16 cellular contexts compared by ENCODE assay signal in the genomic region with DNA sequence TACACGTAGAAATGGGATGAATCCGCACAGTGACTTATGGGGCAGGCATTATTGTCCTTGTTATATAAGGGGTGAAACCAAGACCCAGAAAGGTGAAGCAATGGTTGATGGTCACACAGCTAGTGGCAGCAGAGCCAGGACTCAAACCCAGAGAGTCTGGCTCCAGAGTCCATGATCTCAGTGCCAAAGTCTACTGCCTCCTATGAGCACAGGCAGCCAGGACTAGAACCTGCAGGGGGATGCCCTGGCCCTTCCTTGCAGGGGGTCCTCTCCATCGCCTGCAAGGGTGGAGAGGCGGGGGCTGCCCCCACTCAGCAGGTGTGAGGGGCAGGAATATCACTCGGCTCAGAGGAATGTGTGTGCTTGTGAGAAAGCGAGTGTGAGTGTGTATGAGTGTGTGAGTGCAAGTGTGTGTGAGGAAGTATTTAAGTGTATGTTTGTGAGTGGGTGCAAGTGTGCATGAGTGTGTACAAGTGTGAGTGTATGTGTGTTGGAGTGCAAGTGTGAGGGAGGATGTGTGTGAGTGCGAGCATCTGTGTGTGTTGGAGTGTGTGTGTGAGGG. TPM values are rescaled to one million over a fixed set of nuclear protein-coding genes. Genes with fewer than 3 reads are reported as not detected.
A peak's percentile ranks its signal among the peaks of the same experiment; 100 is the strongest.
DNase-seq lines count a peak whose midpoint lies in the region; ATAC-seq, FAIRE-seq and TF ChIP-seq lines count a peak whose summit lies in the region.
"Had no signal": no experiment of that assay in that cellular context is flagged by ENCODE, and none has a peak within 500 bp of the region (broad histone marks: within the 10 kb centered on the region; RNA-seq: fewer than 3 reads in every experiment).

No MANE protein-coding gene starts in this region.

- intact Hi-C loops in Caco-2 (cut with micrococcal nuclease; ENCODE audit: unreplicated experiment), result no loop called here

- BruUV-seq in Caco-2 (replicated peaks; lab: Mats Ljungman, UMichigan), result no TSS peak

- H3K4me2 ChIP-seq in A549, result peak overlapping the region; percentile 32
- H3K4me2 ChIP-seq in Karpas-422 (ENCODE audit: low read depth, low read length, poor library complexity, severe bottlenecking), result no peak overlapping the region
- no peak overlapping the region for H3K4me2 ChIP-seq in parathyroid adenoma (ENCODE audit: low read length)

- no peaks in the 10 kb centered on the region for H3K9me3 Mint-ChIP-seq in Caco-2 (ENCODE audit: unreplicated experiment)
- H3K9me3 Mint-ChIP-seq: natural killer cell treated with Interleukin-12 subunit alpha and Interleukin-12 subunit beta and Interleukin-15 and Interleukin-18, amount 100 ng/mL, for 72 hours; T-cell had no signal

- H3K79me2 ChIP-seq in Karpas-422 (ENCODE audit: low read length) (no peaks in the 10 kb centered on the region), parathyroid adenoma (no peaks in the 10 kb centered on the region)

- H3K36me3 ChIP-seq in Karpas-422 (ENCODE audit: insufficient read depth, low read length), result no peaks in the 10 kb centered on the region
- peaks cover 0 to 26% of the 10 kb centered on the region in 2 donors for H3K36me3 ChIP-seq in gastroesophageal sphincter
- no peaks in the 10 kb centered on the region for H3K36me3 ChIP-seq in parathyroid adenoma (ENCODE audit: control insufficient read depth, insufficient read depth, low read length)
- peaks cover 3% of the 10 kb centered on the region; the same call in 1 of the 2 replicates for H3K36me3 ChIP-seq in Caco-2 (ENCODE audit: control insufficient read depth, insufficient read depth, low read length)
- H3K36me3 ChIP-seq: colonic mucosa had no signal

- DNase-seq in A549 (ENCODE audit: low read depth in 1 of 2, low spot score in 1 of 2), result no peak
- peak; percentile 31 for DNase-seq in Karpas-422
- no peak for DNase-seq in NCI-H1105 treated with DMSO at 0.1 percent for 48 hours (lab: John Stamatoyannopoulos, UW)
- DNase-seq in Caco-2, result no peak
- no peak for DNase-seq in NCI-H345 treated with DMSO at 0.1 percent for 48 hours (lab: John Stamatoyannopoulos, UW; ENCODE audit: unreplicated experiment)
- DNase-seq in G401 (ENCODE audit: low spot score), result no peak
- DNase-seq: activated CD4-positive, CD25-positive, alpha-beta regulatory T cell; colonic mucosa; DMS153; NCI-H1105; T-cell had no signal

- in situ Hi-C loops in G401 (cut with HindIII; ENCODE audit: low sequenced_read_pairs), result no loop called here

- no peaks in the 10 kb centered on the region for H3K27me3 Mint-ChIP-seq in Caco-2 (ENCODE audit: insufficient read depth, unreplicated experiment)

- CTCF ChIA-PET in A549 (lab: Yijun Ruan, JAX) (interaction anchor here (1.4 to 1.5 kb wide), 3 partner anchors 10 to 127 kb away, joined by 5 to 8 read pairs (median 5); no protein-coding TSS in a partner anchor), Caco-2 (lab: Charles Lee) (interaction anchor here (0.9 to 1.5 kb wide), 3 partner anchors 12 to 126 kb away, joined by 3 to 4 read pairs (median 4); no protein-coding TSS in a partner anchor)

- POLR2A ChIA-PET in A549 (lab: Yijun Ruan, JAX), result no interaction called here
- POLR2A ChIA-PET in Caco-2 (lab: Charles Lee), result no interaction called here

- H2AFZ ChIP-seq in Karpas-422 (ENCODE audit: low read length) (no peak overlapping the region), parathyroid adenoma (no peak overlapping the region)

- TF ChIP-seq EP300 in A549 (IDR thresholded peaks at IDR 0.05) (no peak), gastroesophageal sphincter (IDR thresholded peaks at IDR 0.05) (no peak)

- H3K27ac ChIP-seq in A549 (peak overlapping the region; percentile 66 to 82), Karpas-422 (ENCODE audit: low read length) (no peak overlapping the region), gastroesophageal sphincter (peak overlapping the region in 3 of 4 donors; percentile 61 to 79 (median 68)), parathyroid adenoma (peak overlapping the region; percentile 91)
- H3K27ac ChIP-seq: colonic mucosa had no signal

- 78% methylated on average over 7 of the region's 7 CpGs for WGBS in A549 (ENCODE audit: missing lambda C conversion rate)
- 72 to 86% methylated on average over 5 to 7 of the region's 7 CpGs for WGBS in gastroesophageal sphincter (ENCODE audit: low coverage in 1 of 2), 2 donors

- H3K9ac ChIP-seq in Karpas-422 (ENCODE audit: low read length), result no peak overlapping the region
- H3K9ac ChIP-seq in parathyroid adenoma, result no peak overlapping the region

- H3K4me1 ChIP-seq in A549, result peaks cover 65% of the 10 kb centered on the region
- no peaks in the 10 kb centered on the region for H3K4me1 ChIP-seq in Karpas-422 (ENCODE audit: low read length)
- H3K4me1 ChIP-seq in gastroesophageal sphincter, result peaks cover 6 to 82% (median 36%) of the 10 kb centered on the region in 3 donors
- H3K4me1 ChIP-seq in parathyroid adenoma, result peaks cover 69% of the 10 kb centered on the region
- H3K4me1 ChIP-seq in Caco-2, result peaks cover 11% of the 10 kb centered on the region
- H3K4me1 ChIP-seq: colonic mucosa had no signal

- FAIRE-seq in A549 (lab: Jason Lieb, UNC), result no peak
- FAIRE-seq: islet of Langerhans had no signal

- TF ChIP-seq POLR2A in A549 (IDR thresholded peaks at IDR 0.05; ENCODE audit: low read length), result no peak
- TF ChIP-seq POLR2A in gastroesophageal sphincter (IDR thresholded peaks at IDR 0.05), result no peak

- no peaks in the 10 kb centered on the region for H3K9me2 ChIP-seq in Karpas-422 (replicated peaks; ENCODE audit: insufficient read depth, low read length)

- H4K20me1 ChIP-seq in Karpas-422 (ENCODE audit: insufficient read depth, low read depth, low read length), result no peaks in the 10 kb centered on the region

- peaks cover 15% of the 10 kb centered on the region for H3K4me1 Mint-ChIP-seq in Caco-2 (ENCODE audit: low read depth, unreplicated experiment)

- no peak for TF ChIP-seq RAD21 in A549 (conservative IDR thresholded peaks at IDR 0.05 in 1 of 2, IDR thresholded peaks at IDR 0.05 in 1 of 2)

- ATAC-seq in A549, result no peak
- no peak for ATAC-seq in gastroesophageal sphincter
- ATAC-seq: natural killer cell treated with Interleukin-12 subunit alpha and Interleukin-12 subunit beta and Interleukin-15 and Interleukin-18, amount 100 ng/mL, for 72 hours; T-cell had no signal

- H3K9me3 ChIP-seq in A549, result no peaks in the 10 kb centered on the region
- no peaks in the 10 kb centered on the region for H3K9me3 ChIP-seq in Karpas-422 (ENCODE audit: low read length)
- H3K9me3 ChIP-seq in gastroesophageal sphincter, result no peaks in the 10 kb centered on the region
- no peaks in the 10 kb centered on the region for H3K9me3 ChIP-seq in parathyroid adenoma (ENCODE audit: control insufficient read depth, low read length)
- no peaks in the 10 kb centered on the region for H3K9me3 ChIP-seq in Caco-2
- H3K9me3 ChIP-seq: colonic mucosa had no signal

- H3K4me3 Mint-ChIP-seq in Caco-2 (ENCODE audit: unreplicated experiment), result no peak overlapping the region
- H3K4me3 Mint-ChIP-seq: activated naive CD8-positive, alpha-beta T cell; natural killer cell treated with Interleukin-12 subunit alpha and Interleukin-12 subunit beta and Interleukin-15 and Interleukin-18, amount 100 ng/mL, for 72 hours; T-cell had no signal

- H3K36me3 Mint-ChIP-seq in Caco-2 (ENCODE audit: insufficient read depth, unreplicated experiment), result peaks cover 13% of the 10 kb centered on the region
- H3K36me3 Mint-ChIP-seq: activated naive CD8-positive, alpha-beta T cell; natural killer cell treated with Interleukin-12 subunit alpha and Interleukin-12 subunit beta and Interleukin-15 and Interleukin-18, amount 100 ng/mL, for 72 hours; T-cell had no signal

- no peak overlapping the region for H3K27ac Mint-ChIP-seq in Caco-2 (ENCODE audit: unreplicated experiment)
- H3K27ac Mint-ChIP-seq: activated naive CD8-positive, alpha-beta T cell; natural killer cell treated with Interleukin-12 subunit alpha and Interleukin-12 subunit beta and Interleukin-15 and Interleukin-18, amount 100 ng/mL, for 72 hours; T-cell had no signal

- no peak overlapping the region for H3K4me3 ChIP-seq in A549
- H3K4me3 ChIP-seq in Karpas-422 (ENCODE audit: low read length), result no peak overlapping the region
- H3K4me3 ChIP-seq in gastroesophageal sphincter, result no peak overlapping the region
- H3K4me3 ChIP-seq in parathyroid adenoma (ENCODE audit: low read depth, low read length), result no peak overlapping the region
- H3K4me3 ChIP-seq in Caco-2 (ENCODE audit: low read depth, low read length), result no peak overlapping the region
- H3K4me3 ChIP-seq: colonic mucosa had no signal

- H3K27me3 ChIP-seq in Karpas-422 (ENCODE audit: low read length) (no peaks in the 10 kb centered on the region), gastroesophageal sphincter (no peaks in the 10 kb centered on the region), parathyroid adenoma (ENCODE audit: control insufficient read depth, insufficient read depth, low read length) (no peaks in the 10 kb centered on the region), Caco-2 (replicated peaks; ENCODE audit: control insufficient read depth, insufficient read depth, low read length) (no peaks in the 10 kb centered on the region)
- H3K27me3 ChIP-seq: colonic mucosa had no signal

- no peak for TF ChIP-seq CTCF in A549 (IDR thresholded peaks at IDR 0.05)
- no peak for TF ChIP-seq CTCF in gastroesophageal sphincter (IDR thresholded peaks at IDR 0.05)
- TF ChIP-seq CTCF in parathyroid adenoma (IDR thresholded peaks at IDR 0.05), result no peak
- TF ChIP-seq CTCF in Caco-2 (IDR thresholded peaks at IDR 0.05; ENCODE audit: insufficient read depth in 1 of 2, low read depth in 1 of 2, low read length in 1 of 2, severe bottlenecking in 1 of 2, unreplicated experiment in 1 of 2), result no peak

TF ChIP-seq in A549, 52 proteins besides CTCF, POLR2A, EP300 and RAD21 (continues in another document):
- TF ChIP-seq SREBF2 (IDR thresholded peaks at IDR 0.05) (no peak), JUN (IDR thresholded peaks at IDR 0.05) (no peak), SMC3 (IDR thresholded peaks at IDR 0.05) (no peak), HOXB13 (CRISPR knock-in tag; IDR thresholded peaks at IDR 0.05; ENCODE audit: low read depth) (no peak), FOSB (CRISPR knock-in tag; IDR thresholded peaks at IDR 0.05) (no peak), BHLHE40 (IDR thresholded peaks at IDR 0.05; ENCODE audit: low read depth, low read length) (no peak), MAZ (IDR thresholded peaks at IDR 0.05; ENCODE audit: borderline replicate concordance, low read depth, low read length) (no peak), KDM5A (IDR thresholded peaks at IDR 0.05) (no peak), RNF2 (IDR thresholded peaks at IDR 0.05; ENCODE audit: borderline replicate concordance, low read depth) (no peak), CEBPB (IDR thresholded peaks at IDR 0.05) (no peak)

RNA-seq across cellular contexts. Expression of gene UMPS, which starts 44.7 kb away (rescaled TPM):
- polyA plus RNA-seq in A549 (2011; rRNA removed) (54.2 and 64.4 TPM in 2 replicates), A549 (2017; fragmentation: RNase III; extraction: RNeasy Plus Mini Kit Qiagen cat#74134 plus additional on column Dnase treatment) (53.0 to 61.8 TPM (median 53.1 TPM) in 3 replicates)
- polyA plus RNA-seq in A549 (2012; cell fraction: cytosol; rRNA removed), result 31.4 and 35.8 TPM in 2 replicates
- 18.6 and 34.3 TPM in 2 replicates for polyA plus RNA-seq in A549 (2012; cell fraction: nucleus; rRNA removed)
- polyA minus RNA-seq in A549 (2011; rRNA and poly(A)+ RNA removed), result 48.8 and 63.8 TPM in 2 replicates
- total RNA-seq in Karpas-422 (2014; rRNA removed; shearing (Covaris generic); ENCODE audit: low replicate concordance), result 17.4 and 30.2 TPM in 2 replicates
- total RNA-seq in gastroesophageal sphincter (10 to 100 TPM; 18.5 to 24.3 (median 20.7) TPM), Caco-2 (2022) (59.3 and 62.9 TPM in 2 replicates)
- 53.5 and 54.2 TPM in 2 replicates for total RNA-seq in G401 (2014; rRNA removed; shearing (Covaris generic))
